Comparison of ENCODE assay signal across 9 cellular contexts in the genomic region with DNA sequence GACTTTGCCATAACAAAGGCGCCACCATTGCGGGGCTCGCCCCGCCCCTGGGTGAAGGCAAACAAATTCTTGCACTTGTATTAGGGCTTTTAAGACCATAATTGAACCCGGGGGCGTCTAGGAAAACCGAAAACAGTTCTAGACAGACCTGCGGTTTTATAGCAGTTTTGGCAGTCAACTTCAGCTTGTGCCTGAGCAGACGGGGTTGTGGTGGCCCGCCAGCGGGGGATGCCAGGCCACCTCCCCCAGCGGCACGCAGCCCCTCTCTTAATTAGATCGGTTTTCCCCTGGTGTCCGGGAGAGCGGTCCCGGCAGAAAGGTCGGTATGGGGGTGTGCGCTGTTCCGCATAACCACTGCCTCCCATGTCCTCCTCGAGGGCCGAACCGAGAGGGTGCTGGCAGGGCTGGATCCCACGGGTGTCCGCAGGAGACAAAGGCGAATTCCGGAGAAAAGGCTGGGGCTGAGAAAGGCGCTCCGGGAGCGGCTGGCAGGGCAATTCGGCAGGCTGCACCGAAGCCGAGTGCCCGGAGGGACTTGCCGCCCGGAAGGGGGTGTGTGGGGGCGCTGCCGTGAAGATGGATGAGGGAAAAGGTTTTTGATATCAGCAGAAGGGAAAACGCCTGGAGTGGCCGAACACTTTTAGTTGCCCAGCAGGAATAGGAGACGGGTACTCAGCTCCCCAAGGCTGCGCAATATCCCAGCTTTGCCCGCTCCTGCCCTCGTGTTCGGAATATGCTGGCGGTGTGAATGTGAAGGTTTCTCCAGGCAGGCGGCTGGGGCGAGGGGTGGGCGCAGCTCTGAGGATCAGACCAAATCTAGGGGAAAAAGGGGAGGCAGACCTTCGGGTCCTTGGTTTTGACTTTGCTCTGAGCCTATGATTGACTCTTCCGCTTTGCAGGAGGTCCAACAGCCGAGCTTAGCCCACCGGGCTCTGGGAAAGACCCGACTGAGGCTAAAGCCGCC. TPM values are rescaled to one million over a fixed set of nuclear protein-coding genes. Genes with fewer than 3 reads are reported as not detected.
A peak's percentile ranks its signal among the peaks of the same experiment; 100 is the strongest.
DNase-seq lines count a peak whose midpoint lies in the region; ATAC-seq and TF ChIP-seq lines count a peak whose summit lies in the region.
"Had no signal": no experiment of that assay in that cellular context is flagged by ENCODE, and none has a peak within 500 bp of the region (broad histone marks: within the 10 kb centered on the region; RNA-seq: fewer than 3 reads in every experiment).

No MANE protein-coding gene starts in this region.

- H2BK12ac ChIP-seq in neuronal stem cell (ENCODE audit: low read length), result no peak overlapping the region

- DNase-seq in CD4-positive, alpha-beta T cell, result peak in 1 of 10 experiments; percentile 33
- peak; percentile 89 for DNase-seq in NB4 (ENCODE audit: low read depth)
- DNase-seq in effector memory CD8-positive, alpha-beta T cell, result no peak
- no peak for DNase-seq in neuronal stem cell (ENCODE audit: low spot score)
- DNase-seq in brain microvascular endothelial cell, result no peak
- no peak for DNase-seq in stimulated activated CD4-positive, alpha-beta T cell treated with anti-CD3 and anti-CD28 coated beads, Interleukin-2, amount 100 ng/mL, for 24 hours

- no peak for TF ChIP-seq POLR2A in NB4 (IDR thresholded peaks at IDR 0.05; ENCODE audit: extremely low read depth, insufficient read length)

- H3K79me1 ChIP-seq in neuronal stem cell (ENCODE audit: low read depth, low read length), result no peaks in the 10 kb centered on the region

- peaks cover 97% of the 10 kb centered on the region for H3K27me3 Mint-ChIP-seq in CD4-positive, alpha-beta T cell
- peaks cover 80 to 96% of the 10 kb centered on the region in 2 donors for H3K27me3 Mint-ChIP-seq in effector memory CD8-positive, alpha-beta T cell

- H4K91ac ChIP-seq in neuronal stem cell (ENCODE audit: low read depth, low read length, poor library complexity), result no peak overlapping the region

- no peak overlapping the region for H3K18ac ChIP-seq in neuronal stem cell (ENCODE audit: low read length)

- H2AK5ac ChIP-seq in neuronal stem cell (ENCODE audit: low read depth, low read length), result no peak overlapping the region

- in situ Hi-C loops in brain microvascular endothelial cell (cut with HindIII; ENCODE audit: low pct_ligation_motif_present, low sequenced_read_pairs), result no loop called here

- H3K36me3 ChIP-seq in neuronal stem cell (replicated peaks in 1 of 2; ENCODE audit: control insufficient read depth in 2 of 2, insufficient read depth in 2 of 2, low read length in 2 of 2) (no peaks in the 10 kb centered on the region), brain microvascular endothelial cell (replicated peaks) (no peaks in the 10 kb centered on the region)

- H3K4me3 Mint-ChIP-seq in CD4-positive, alpha-beta T cell, result peak overlapping the region; percentile 79
- H3K4me3 Mint-ChIP-seq in effector memory CD8-positive, alpha-beta T cell, result peak overlapping the region; percentile 82 to 86

- H3K27me3 ChIP-seq in CD4-positive, alpha-beta T cell (ENCODE audit: control insufficient read depth, insufficient read depth, low read length), result peaks cover 96% of the 10 kb centered on the region
- H3K27me3 ChIP-seq in neuronal stem cell (ENCODE audit: control insufficient read depth in 3 of 3, insufficient read depth in 3 of 3, low read depth in 1 of 3, low read length in 3 of 3) (peaks cover 84 to 99% (median 98%) of the 10 kb centered on the region in 3 experiments), brain microvascular endothelial cell (replicated peaks) (peaks cover 97% of the 10 kb centered on the region)

- no peak overlapping the region for H2BK15ac ChIP-seq in neuronal stem cell (ENCODE audit: low read length)

- POLR2A ChIA-PET in CD4-positive, alpha-beta T cell (lab: Charles Lee), result interaction anchor here (0.5 to 2.8 kb wide), 7 partner anchors 8 to 662 kb away, joined by 3 to 13 read pairs (median 4); no protein-coding TSS in a partner anchor

- ATAC-seq in CD4-positive, alpha-beta T cell (ENCODE audit: poor library complexity), result no peak
- ATAC-seq in effector memory CD8-positive, alpha-beta T cell (replicated peaks), result no peak
- ATAC-seq in HG03025 (IDR thresholded peaks at IDR 0.05; ENCODE audit: low FRiP score, unreplicated experiment) (no peak), HG02678 (IDR thresholded peaks at IDR 0.05; ENCODE audit: unreplicated experiment) (no peak)

- no peak overlapping the region for H3K14ac ChIP-seq in neuronal stem cell (ENCODE audit: low read length)

- CTCF ChIA-PET in CD4-positive, alpha-beta T cell (lab: Charles Lee), result interaction anchor here (1.3 to 3.8 kb wide), 4 partner anchors 8 to 27 kb away, joined by 3 to 14 read pairs (median 8); no protein-coding TSS in a partner anchor

- peak overlapping the region; percentile 80 for H3K27ac Mint-ChIP-seq in CD4-positive, alpha-beta T cell
- peak overlapping the region in 1 of 2 donors; percentile 64 for H3K27ac Mint-ChIP-seq in effector memory CD8-positive, alpha-beta T cell

- peak overlapping the region; percentile 80 for H2AFZ ChIP-seq in neuronal stem cell (ENCODE audit: low read length)

- H2BK120ac ChIP-seq in neuronal stem cell (ENCODE audit: low read depth, low read length), result no peak overlapping the region

- intact Hi-C loops in CD4-positive, alpha-beta T cell (cut with DNase I, micrococcal nuclease), result loop anchor here in 1 of 2 experiments (2.0 to 5.0 kb wide), 3 partner anchors 15 to 1331 kb away; a partner anchor contains a TSS

- peaks cover 80% of the 10 kb centered on the region for H3K4me1 Mint-ChIP-seq in CD4-positive, alpha-beta T cell (ENCODE audit: low read depth)
- H3K4me1 Mint-ChIP-seq in effector memory CD8-positive, alpha-beta T cell (ENCODE audit: low read depth in 2 of 2), result peaks cover 43 to 56% of the 10 kb centered on the region in 2 donors

- no peaks in the 10 kb centered on the region for H3K36me3 Mint-ChIP-seq in CD4-positive, alpha-beta T cell (ENCODE audit: low read depth)
- H3K36me3 Mint-ChIP-seq in effector memory CD8-positive, alpha-beta T cell (ENCODE audit: insufficient read depth), result peaks cover 50% of the 10 kb centered on the region

- no peak overlapping the region for H3K9ac ChIP-seq in neuronal stem cell (ENCODE audit: low read depth, low read length, poor library complexity)

- H3K4me1 ChIP-seq in neuronal stem cell (ENCODE audit: control insufficient read depth in 2 of 2, insufficient read depth in 1 of 2, low read depth in 1 of 2, low read length in 2 of 2), result peaks cover 0 to 3% of the 10 kb centered on the region in 2 donors

- H3K4me3 ChIP-seq in NB4 (ENCODE audit: low read depth, low read length), result peak overlapping the region; percentile 75
- no peak overlapping the region for H3K4me3 ChIP-seq in neuronal stem cell (ENCODE audit: low read length in 2 of 2)
- H3K4me3 ChIP-seq in brain microvascular endothelial cell (ENCODE audit: low read depth, low read length), result no peak overlapping the region
- H3K4me3 ChIP-seq: lung had no signal

- H2BK5ac ChIP-seq in neuronal stem cell (ENCODE audit: low read length), result no peak overlapping the region

- no peak overlapping the region for H3K27ac ChIP-seq in CD4-positive, alpha-beta T cell (ENCODE audit: low read depth, low read length)
- H3K27ac ChIP-seq in neuronal stem cell (replicated peaks; ENCODE audit: low read length), result no peak overlapping the region
- H3K27ac ChIP-seq in brain microvascular endothelial cell, result no peak overlapping the region

- TF ChIP-seq CTCF in CD4-positive, alpha-beta T cell (IDR thresholded peaks at IDR 0.05), result no peak
- TF ChIP-seq CTCF in NB4 (IDR thresholded peaks at IDR 0.05; ENCODE audit: low read depth, low read length) (peak; percentile 5), brain microvascular endothelial cell (IDR thresholded peaks at IDR 0.05; ENCODE audit: low read depth, low read length, missing control alignments) (no peak)

- H4K8ac ChIP-seq in neuronal stem cell (ENCODE audit: low read depth, low read length), result no peak overlapping the region

- no peak overlapping the region for H3K4me2 ChIP-seq in neuronal stem cell (ENCODE audit: insufficient read depth, low read length, poor library complexity, severe bottlenecking)

- H3K9me3 ChIP-seq in CD4-positive, alpha-beta T cell (ENCODE audit: control insufficient read depth, low read length), result no peaks in the 10 kb centered on the region
- H3K9me3 ChIP-seq in neuronal stem cell (replicated peaks in 1 of 2; ENCODE audit: control insufficient read depth in 2 of 2, insufficient read depth in 1 of 2, low read depth in 1 of 2, low read length in 2 of 2), result peaks cover 2 to 6% of the 10 kb centered on the region in 2 donors

- H3K23ac ChIP-seq in neuronal stem cell (ENCODE audit: low read depth, low read length, poor library complexity), result peak overlapping the region; percentile 6

- H3K4ac ChIP-seq in neuronal stem cell (ENCODE audit: low read length), result no peak overlapping the region

- H3K9me3 Mint-ChIP-seq in CD4-positive, alpha-beta T cell, result no peaks in the 10 kb centered on the region
- no peaks in the 10 kb centered on the region for H3K9me3 Mint-ChIP-seq in effector memory CD8-positive, alpha-beta T cell

- WGBS in neuronal stem cell (ENCODE audit: extremely low coverage in 2 of 2, insufficient read length in 2 of 2, insufficient replicate concordance in 1 of 2), 2 donors, result no CpG with 5 or more reads among the region's 55 CpGs

RNA-seq across cellular contexts. Expression of a gene that starts 3.0 kb away (rescaled TPM):
- total RNA-seq in CD4-positive, alpha-beta T cell, result not detected
- polyA plus RNA-seq in neuronal stem cell (2013, experiment 1 of 2), result not detected
- polyA plus RNA-seq in neuronal stem cell (2013, experiment 2 of 2), result not detected
- total RNA-seq: lung had no signal
- polyA plus RNA-seq: lung had no signal

RNA-seq across cellular contexts. Expression of a gene that starts 11.9 kb away (rescaled TPM):
- total RNA-seq in CD4-positive, alpha-beta T cell, result not detected
- polyA plus RNA-seq in neuronal stem cell (2013, experiment 1 of 2), result not detected
- polyA plus RNA-seq in neuronal stem cell (2013, experiment 2 of 2), result not detected
- total RNA-seq: lung had no signal
- polyA plus RNA-seq: lung had no signal

RNA-seq across cellular contexts. Expression of a gene that starts 13.9 kb away (rescaled TPM):
- total RNA-seq in CD4-positive, alpha-beta T cell, result not detected
- not detected for polyA plus RNA-seq in neuronal stem cell (2013, experiment 1 of 2)
- not detected for polyA plus RNA-seq in neuronal stem cell (2013, experiment 2 of 2)

RNA-seq across cellular contexts. Expression of a gene that starts 22.6 kb away (rescaled TPM):
- total RNA-seq in CD4-positive, alpha-beta T cell, result not detected
- not detected for polyA plus RNA-seq in neuronal stem cell (2013, experiment 1 of 2)
- not detected for polyA plus RNA-seq in neuronal stem cell (2013, experiment 2 of 2)

RNA-seq across cellular contexts. Expression of a gene that starts 31.5 kb away (rescaled TPM):
- total RNA-seq in CD4-positive, alpha-beta T cell, result not detected
- polyA plus RNA-seq in neuronal stem cell (2013, experiment 1 of 2), result not detected
- polyA plus RNA-seq in neuronal stem cell (2013, experiment 2 of 2), result not detected
